In the genomic region with DNA sequence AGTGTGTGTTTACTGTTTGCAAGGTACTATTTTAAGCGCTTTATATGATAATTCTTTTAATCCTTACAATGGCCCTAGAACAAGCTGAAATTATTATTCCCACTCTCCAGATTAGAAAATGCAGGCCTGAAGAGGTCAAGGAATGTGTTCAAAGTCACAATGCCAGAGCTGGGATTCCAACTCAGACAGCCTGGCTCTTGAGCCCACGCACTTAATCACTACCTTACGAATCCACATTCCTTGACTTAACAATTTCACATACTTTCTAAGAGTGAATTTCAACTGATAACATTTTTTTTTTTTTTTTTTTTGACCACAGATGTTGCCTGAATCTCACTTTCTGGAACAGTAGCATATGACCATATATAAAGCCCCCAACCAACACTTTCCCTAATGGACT, we compare ENCODE assay signal across 20 cellular contexts.
DNase-seq lines count a peak whose midpoint lies in the region; ATAC-seq and TF ChIP-seq lines count a peak whose summit lies in the region.
"Had no signal": no experiment of that assay in that cellular context is flagged by ENCODE, and none has a peak within 500 bp of the region (broad histone marks: within the 10 kb centered on the region; RNA-seq: fewer than 3 reads in every experiment).

No MANE protein-coding gene starts in this region.

- H3K9me3 ChIP-seq in body of pancreas, result no peaks in the 10 kb centered on the region
- H3K9me3 ChIP-seq: BE2C had no signal

- intact Hi-C loops in body of pancreas (cut with DNase I), result loop anchor here (5.0 kb wide), 1 partner anchor 616 kb away; no protein-coding TSS in a partner anchor

- H3K4me3 Mint-ChIP-seq in GM23338, result no peak overlapping the region
- H3K4me3 Mint-ChIP-seq: CD14-positive monocyte; CD8-positive, alpha-beta memory T cell had no signal

- TF ChIP-seq POLR2A in body of pancreas (IDR thresholded peaks at IDR 0.05), result no peak

- H3K4me3 ChIP-seq in GM23338, result no peak overlapping the region
- H3K4me3 ChIP-seq in body of pancreas, result no peak overlapping the region

- DNase-seq in GM23338 (ENCODE audit: low spot score), result peak; percentile 5
- DNase-seq in amniotic epithelial cell (ENCODE audit: low read depth), result peak; percentile 70
- peak; percentile 51 for DNase-seq in islet precursor cell
- DNase-seq in kidney glomerular epithelial cell (lab: John Stamatoyannopoulos, UW), result no peak
- DNase-seq in activated effector memory CD4-positive, alpha-beta T cell treated with Interleukin-2 at 50 U/mL for 16 hours, result no peak
- DNase-seq in T-helper 1 cell, result no peak
- no peak for DNase-seq in body of pancreas
- DNase-seq: BE2C; CD8-positive, alpha-beta memory T cell; DMS79 treated with DMSO at 0.1 percent for 48 hours; H7; KG1; NCI-H1048; NCI-H1417; NCI-H1694; NCI-H2029 treated with DMSO at 0.1 percent for 48 hours; NCI-H526 treated with DMSO at 0.1 percent for 48 hours; Right ventricle myocardium superior; RPMI8226 had no signal

- H3K9me3 Mint-ChIP-seq in GM23338, result no peaks in the 10 kb centered on the region
- H3K9me3 Mint-ChIP-seq: CD14-positive monocyte had no signal

- H3K27me3 Mint-ChIP-seq in GM23338 (ENCODE audit: insufficient read depth, low read depth, poor library complexity), result no peaks in the 10 kb centered on the region
- H3K27me3 Mint-ChIP-seq: CD8-positive, alpha-beta memory T cell had no signal

- H3K4me1 ChIP-seq in GM23338 (ENCODE audit: insufficient read depth), result no peaks in the 10 kb centered on the region
- no peaks in the 10 kb centered on the region for H3K4me1 ChIP-seq in body of pancreas
- H3K4me1 ChIP-seq: BE2C had no signal

- H3K27ac ChIP-seq in GM23338 (ENCODE audit: low read depth) (no peak overlapping the region), body of pancreas (no peak overlapping the region)

- WGBS in body of pancreas, 2 donors, result 93 to 94% methylated on average over 3 of the region's 3 CpGs

- H3K4me1 Mint-ChIP-seq in GM23338, result no peaks in the 10 kb centered on the region
- H3K4me1 Mint-ChIP-seq: CD14-positive monocyte; CD8-positive, alpha-beta memory T cell had no signal

- ATAC-seq in GM23338 (no peak), body of pancreas (no peak)

- H3K27me3 ChIP-seq in GM23338 (ENCODE audit: insufficient read depth) (no peaks in the 10 kb centered on the region), body of pancreas (no peaks in the 10 kb centered on the region)
- H3K27me3 ChIP-seq: BE2C had no signal

- no peak overlapping the region for H2AFZ ChIP-seq in GM23338

- no peaks in the 10 kb centered on the region for H3K9me2 ChIP-seq in GM23338 (ENCODE audit: insufficient read depth)

- no peak overlapping the region for H3K27ac Mint-ChIP-seq in GM23338
- H3K27ac Mint-ChIP-seq: CD14-positive monocyte; CD8-positive, alpha-beta memory T cell had no signal

- no peaks in the 10 kb centered on the region for H3K36me3 Mint-ChIP-seq in GM23338 (ENCODE audit: low read depth)
- H3K36me3 Mint-ChIP-seq: CD14-positive monocyte; CD8-positive, alpha-beta memory T cell had no signal

- no peaks in the 10 kb centered on the region for H4K20me1 ChIP-seq in GM23338 (replicated peaks; ENCODE audit: insufficient read depth)

- H3K36me3 ChIP-seq in GM23338 (ENCODE audit: insufficient read depth) (no peaks in the 10 kb centered on the region), body of pancreas (replicated peaks in 1 of 2; ENCODE audit: insufficient read depth in 1 of 2, low read depth in 2 of 2) (no peaks in the 10 kb centered on the region)
- H3K36me3 ChIP-seq: BE2C had no signal

- no peak for TF ChIP-seq CTCF in GM23338 (conservative IDR thresholded peaks at IDR 0.05; ENCODE audit: low read depth in 2 of 2)
- TF ChIP-seq CTCF in body of pancreas (IDR thresholded peaks at IDR 0.05), result no peak

- H3K79me2 ChIP-seq in GM23338 (replicated peaks; ENCODE audit: insufficient read depth), result no peaks in the 10 kb centered on the region

- no peaks in the 10 kb centered on the region for H3F3A ChIP-seq in GM23338 (replicated peaks; ENCODE audit: low read depth)

- no peak overlapping the region for H3K4me2 ChIP-seq in GM23338

TF ChIP-seq in GM23338, 12 proteins besides CTCF, POLR2A, EP300 and RAD21 (continues in another document):
- TF ChIP-seq JUNB (IDR thresholded peaks at IDR 0.05; ENCODE audit: unreplicated experiment) (no peak), POLR2AphosphoS5 (IDR thresholded peaks at IDR 0.05; ENCODE audit: low read depth) (no peak), STAT1 (IDR thresholded peaks at IDR 0.05; ENCODE audit: unreplicated experiment) (no peak), REST (IDR thresholded peaks at IDR 0.05; ENCODE audit: unreplicated experiment) (no peak), ZNF331 (CRISPR knock-in tag; IDR thresholded peaks at IDR 0.05; ENCODE audit: low read depth) (no peak), ZNF114 (CRISPR knock-in tag; IDR thresholded peaks at IDR 0.05) (no peak), EZH2phosphoT487 (IDR thresholded peaks at IDR 0.05; ENCODE audit: unreplicated experiment) (no peak), NANOG (IDR thresholded peaks at IDR 0.05; ENCODE audit: borderline replicate concordance) (no peak), EZH2 (IDR thresholded peaks at IDR 0.05; ENCODE audit: low read depth, unreplicated experiment) (no peak)

Comparison
In these comparisons a context has a peak if more than half of its experiments do, and no peak if none do; other contexts are left out.
1. DNase-seq: peak in GM23338 (single experiment), amniotic epithelial cell (single experiment) and islet precursor cell (single experiment); none in kidney glomerular epithelial cell (single experiment), activated effector memory CD4-positive, alpha-beta T cell treated with Interleukin-2 at 50 U/mL for 16 hours (single experiment), T-helper 1 cell (0 of 5) and body of pancreas (0 of 4).